1 cellular context compared by ENCODE assay signal in the genomic region with DNA sequence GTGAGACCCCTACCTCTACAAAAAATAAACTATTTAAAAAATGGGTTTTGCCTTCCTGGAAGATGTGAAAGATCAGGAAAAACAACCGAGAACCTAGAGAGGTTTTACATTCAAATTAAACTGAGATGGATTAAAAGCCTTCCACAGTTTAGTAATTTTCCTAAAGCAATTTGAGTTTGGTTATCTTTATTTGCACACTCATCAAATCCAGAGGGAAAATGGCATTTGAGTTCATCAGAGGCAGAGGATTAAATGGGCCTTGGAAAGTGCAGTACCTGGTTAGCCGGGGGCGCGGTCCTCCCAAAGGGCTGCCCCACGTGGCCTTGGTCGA.
TF ChIP-seq lines count a peak whose summit lies in the region.

No MANE protein-coding gene starts in this region.

TF ChIP-seq in HEK293, 187 proteins besides CTCF, POLR2A, EP300 and RAD21 (continued from another document):
- TF ChIP-seq ZNF518A (tag by site-specific recombination; conservative IDR thresholded peaks at IDR 0.05; ENCODE audit: low read depth) (0 out of 2 replicates have a peak, but pooled peaks have one; percentile 8), ZNF16 (tag by site-specific recombination; IDR thresholded peaks at IDR 0.05; ENCODE audit: low read depth) (no peak), KLF10 (tag by site-specific recombination; IDR thresholded peaks at IDR 0.05) (no peak), BCL11A (tag by site-specific recombination; IDR thresholded peaks at IDR 0.05; ENCODE audit: low read depth) (no peak), IKZF3 (tag by site-specific recombination; IDR thresholded peaks at IDR 0.05) (peak; percentile 6; the same call in 1 of the 2 replicates), ZNF521 (tag by site-specific recombination; IDR thresholded peaks at IDR 0.05) (no peak), ZNF174 (tag by site-specific recombination; IDR thresholded peaks at IDR 0.05) (no peak), ZNF248 (tag by site-specific recombination; IDR thresholded peaks at IDR 0.05) (no peak)
- TF ChIP-seq, protein P1, sequence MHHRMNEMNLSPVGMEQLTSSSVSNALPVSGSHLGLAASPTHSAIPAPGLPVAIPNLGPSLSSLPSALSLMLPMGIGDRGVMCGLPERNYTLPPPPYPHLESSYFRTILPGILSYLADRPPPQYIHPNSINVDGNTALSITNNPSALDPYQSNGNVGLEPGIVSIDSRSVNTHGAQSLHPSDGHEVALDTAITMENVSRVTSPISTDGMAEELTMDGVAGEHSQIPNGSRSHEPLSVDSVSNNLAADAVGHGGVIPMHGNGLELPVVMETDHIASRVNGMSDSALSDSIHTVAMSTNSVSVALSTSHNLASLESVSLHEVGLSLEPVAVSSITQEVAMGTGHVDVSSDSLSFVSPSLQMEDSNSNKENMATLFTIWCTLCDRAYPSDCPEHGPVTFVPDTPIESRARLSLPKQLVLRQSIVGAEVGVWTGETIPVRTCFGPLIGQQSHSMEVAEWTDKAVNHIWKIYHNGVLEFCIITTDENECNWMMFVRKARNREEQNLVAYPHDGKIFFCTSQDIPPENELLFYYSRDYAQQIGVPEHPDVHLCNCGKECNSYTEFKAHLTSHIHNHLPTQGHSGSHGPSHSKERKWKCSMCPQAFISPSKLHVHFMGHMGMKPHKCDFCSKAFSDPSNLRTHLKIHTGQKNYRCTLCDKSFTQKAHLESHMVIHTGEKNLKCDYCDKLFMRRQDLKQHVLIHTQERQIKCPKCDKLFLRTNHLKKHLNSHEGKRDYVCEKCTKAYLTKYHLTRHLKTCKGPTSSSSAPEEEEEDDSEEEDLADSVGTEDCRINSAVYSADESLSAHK (tag by site-specific recombination; IDR thresholded peaks at IDR 0.05), result no peak
